Comparison of ENCODE assay signal across 10 cellular contexts in genomic region chr17:80779961-80780380, GRCh38.
A peak's percentile ranks its signal among the peaks of the same experiment; 100 is the strongest.
DNase-seq lines count a peak whose midpoint lies in the region; ATAC-seq and TF ChIP-seq lines count a peak whose summit lies in the region.
"Had no signal": no experiment of that assay in that cellular context is flagged by ENCODE, and none has a peak within 500 bp of the region (broad histone marks: within the 10 kb centered on the region; RNA-seq: fewer than 3 reads in every experiment).

No MANE protein-coding gene starts in this region.

- H3K27ac Mint-ChIP-seq in activated CD4-positive, alpha-beta T cell treated with anti-CD3 and anti-CD28 coated beads, Interleukin-2, amount 10 ng/mL, durations not matched to agents 24 days and 14 days, result peak overlapping the region; percentile 92
- H3K27ac Mint-ChIP-seq in stimulated activated naive B cell treated with anti-CD40 and anti-IgM and Interleukin-4, amounts not matched to agents 10 μg/mL and 1 μg/mL and 100 μg/mL, for 72 hours, result peak overlapping the region; percentile 77

- H3K27me3 Mint-ChIP-seq in activated CD4-positive, alpha-beta T cell treated with anti-CD3 and anti-CD28 coated beads, Interleukin-2, amount 10 ng/mL, durations not matched to agents 24 days and 14 days, result no peaks in the 10 kb centered on the region
- H3K27me3 Mint-ChIP-seq in stimulated activated naive B cell treated with anti-CD40 and anti-IgM and Interleukin-4, amounts not matched to agents 10 μg/mL and 1 μg/mL and 100 μg/mL, for 72 hours, result no peaks in the 10 kb centered on the region

- H3K4me3 ChIP-seq in fibroblast of villous mesenchyme (ENCODE audit: low read depth, low read length), result peak overlapping the region; percentile 49
- H3K4me3 ChIP-seq: psoas muscle had no signal

- peaks cover 78% of the 10 kb centered on the region for H3K4me1 Mint-ChIP-seq in activated CD4-positive, alpha-beta T cell treated with anti-CD3 and anti-CD28 coated beads, Interleukin-2, amount 10 ng/mL, durations not matched to agents 24 days and 14 days
- peaks cover 18 to 35% of the 10 kb centered on the region in 2 donors for H3K4me1 Mint-ChIP-seq in stimulated activated naive B cell treated with anti-CD40 and anti-IgM and Interleukin-4, amounts not matched to agents 10 μg/mL and 1 μg/mL and 100 μg/mL, for 72 hours

- no peak for DNase-seq in activated CD4-positive, alpha-beta T cell treated with anti-CD3 and anti-CD28 coated beads, Interleukin-2, amount 10 ng/mL, durations not matched to agents 24 days and 14 days
- DNase-seq in activated CD4-positive, alpha-beta T cell treated with anti-CD3 and anti-CD28 coated beads for 1 hour, result no peak
- peak; percentile 100 for DNase-seq in fibroblast of villous mesenchyme (ENCODE audit: low read depth)
- DNase-seq in stimulated activated naive B cell treated with anti-CD40 and anti-IgM and Interleukin-4, amounts not matched to agents 10 μg/mL and 1 μg/mL and 100 μg/mL, for 72 hours, result no peak
- DNase-seq in NCI-H2107 (lab: John Stamatoyannopoulos, UW), result no peak
- DNase-seq: NCI-H774, psoas muscle had no signal

- H3K36me3 Mint-ChIP-seq in activated CD4-positive, alpha-beta T cell treated with anti-CD3 and anti-CD28 coated beads, Interleukin-2, amount 10 ng/mL, durations not matched to agents 24 days and 14 days (ENCODE audit: low read depth), result peaks cover 42% of the 10 kb centered on the region
- H3K36me3 Mint-ChIP-seq in stimulated activated naive B cell treated with anti-CD40 and anti-IgM and Interleukin-4, amounts not matched to agents 10 μg/mL and 1 μg/mL and 100 μg/mL, for 72 hours, result peaks cover 33 to 41% of the 10 kb centered on the region in 2 donors

- ATAC-seq in SK-N-SH treated with all-trans-retinoic acid at 6 μM for 48 hours (peak; percentile 65), HG02938 (IDR thresholded peaks at IDR 0.05; ENCODE audit: unreplicated experiment) (no peak), HG03521 (IDR thresholded peaks at IDR 0.05; ENCODE audit: unreplicated experiment) (no peak)
- ATAC-seq in stimulated activated naive B cell treated with anti-CD40 and anti-IgM and Interleukin-4, amounts not matched to agents 10 μg/mL and 1 μg/mL and 100 μg/mL, for 72 hours (replicated peaks), result no peak
- ATAC-seq: psoas muscle had no signal

- no peak for TF ChIP-seq CTCF in fibroblast of villous mesenchyme (IDR thresholded peaks at IDR 0.05; ENCODE audit: insufficient read depth, low read depth, low read length)

- H3K4me3 Mint-ChIP-seq in activated CD4-positive, alpha-beta T cell treated with anti-CD3 and anti-CD28 coated beads, Interleukin-2, amount 10 ng/mL, durations not matched to agents 24 days and 14 days, result peak overlapping the region; percentile 82
- peak overlapping the region in 1 of 2 donors; percentile 7 for H3K4me3 Mint-ChIP-seq in stimulated activated naive B cell treated with anti-CD40 and anti-IgM and Interleukin-4, amounts not matched to agents 10 μg/mL and 1 μg/mL and 100 μg/mL, for 72 hours

- intact Hi-C loops in activated CD4-positive, alpha-beta T cell treated with anti-CD3 and anti-CD28 coated beads, Interleukin-2, amount 10 ng/mL, durations not matched to agents 24 days and 14 days (cut with micrococcal nuclease), result loop anchor here (1.0 to 2.0 kb wide), 3 partner anchors 11 to 53 kb away; no protein-coding TSS in a partner anchor

- H3K9me3 Mint-ChIP-seq in activated CD4-positive, alpha-beta T cell treated with anti-CD3 and anti-CD28 coated beads, Interleukin-2, amount 10 ng/mL, durations not matched to agents 24 days and 14 days, result no peaks in the 10 kb centered on the region
- H3K9me3 Mint-ChIP-seq in stimulated activated naive B cell treated with anti-CD40 and anti-IgM and Interleukin-4, amounts not matched to agents 10 μg/mL and 1 μg/mL and 100 μg/mL, for 72 hours, result peaks cover 0 to 2% of the 10 kb centered on the region in 2 donors

TF ChIP-seq in SK-N-SH treated with all-trans-retinoic acid at 6 μM for 48 hours, 23 proteins besides CTCF, POLR2A, EP300 and RAD21 (continues in another document):
- TF ChIP-seq ZNF70 (CRISPR knock-in tag; IDR thresholded peaks at IDR 0.05) (no peak), TSHZ2 (CRISPR knock-in tag; IDR thresholded peaks at IDR 0.05) (peak; percentile 98), CSRNP3 (CRISPR knock-in tag; IDR thresholded peaks at IDR 0.05) (peak; percentile 67; the same call in 1 of the 2 replicates), ARNTL (CRISPR knock-in tag; IDR thresholded peaks at IDR 0.05; ENCODE audit: borderline replicate concordance, low read depth) (no peak), OSR1 (CRISPR knock-in tag; IDR thresholded peaks at IDR 0.05) (no peak), CREB5 (CRISPR knock-in tag; IDR thresholded peaks at IDR 0.05; ENCODE audit: low read depth) (peak; percentile 72), ZNF8 (CRISPR knock-in tag; IDR thresholded peaks at IDR 0.05) (no peak), ZFP3 (CRISPR knock-in tag; IDR thresholded peaks at IDR 0.05) (peak; percentile 80), PATZ1 (CRISPR knock-in tag; IDR thresholded peaks at IDR 0.05; ENCODE audit: borderline replicate concordance) (peak; percentile 45; the same call in 1 of the 2 replicates), ESRRG (CRISPR knock-in tag; IDR thresholded peaks at IDR 0.05) (peak; percentile 66; the same call in 1 of the 2 replicates), SNAI2 (CRISPR knock-in tag; IDR thresholded peaks at IDR 0.05) (peak; percentile 73; the same call in 1 of the 2 replicates), PPARA (CRISPR knock-in tag; IDR thresholded peaks at IDR 0.05; ENCODE audit: borderline replicate concordance) (no peak), ZNF565 (CRISPR knock-in tag; conservative IDR thresholded peaks at IDR 0.05; ENCODE audit: low read depth) (no peak)
